In the genomic region with DNA sequence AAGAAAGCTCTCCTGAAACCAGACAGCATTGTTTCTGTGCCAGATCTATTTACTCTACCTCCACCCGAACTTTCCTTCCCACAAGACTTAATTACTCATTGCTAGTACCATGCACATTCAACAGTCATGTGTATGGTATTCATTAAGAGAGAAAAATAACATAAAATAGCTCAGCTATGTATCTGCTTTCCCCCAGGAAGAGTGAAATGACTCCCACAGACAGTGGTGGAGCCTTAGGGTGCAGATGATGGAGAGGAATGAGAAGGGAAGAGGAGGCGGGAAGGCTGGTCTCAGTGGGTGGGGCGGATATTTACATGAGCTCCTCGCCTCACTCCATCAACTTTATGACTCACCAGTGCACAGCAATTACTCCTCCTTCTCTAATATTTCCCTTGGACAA, we compare ENCODE assay signal across 11 cellular contexts.
DNase-seq lines count a peak whose midpoint lies in the region; ATAC-seq and TF ChIP-seq lines count a peak whose summit lies in the region.
"Had no signal": no experiment of that assay in that cellular context is flagged by ENCODE, and none has a peak within 500 bp of the region (broad histone marks: within the 10 kb centered on the region; RNA-seq: fewer than 3 reads in every experiment).

No MANE protein-coding gene starts in this region.

- H3K27ac ChIP-seq in PC-3 (ENCODE audit: low read length) = peak overlapping the region; percentile 67
- H3K27ac ChIP-seq in smooth muscle cell (ENCODE audit: low read depth) = peak overlapping the region; percentile 60
- no peak overlapping the region for H3K27ac ChIP-seq in caudate nucleus (ENCODE audit: low read depth, low read length)
- H3K27ac ChIP-seq in neuronal stem cell (replicated peaks; ENCODE audit: low read length) = no peak overlapping the region
- H3K27ac ChIP-seq: 22Rv1, psoas muscle had no signal

- POLR2A ChIA-PET in PC-3 (lab: Charles Lee; ENCODE audit: unreplicated experiment) = interaction anchor here (0.5 kb wide), 1 partner anchor 343 kb away, joined by 6 read pairs; no protein-coding TSS in a partner anchor

- no peak overlapping the region for H4K8ac ChIP-seq in neuronal stem cell (ENCODE audit: low read depth, low read length)

- no peaks in the 10 kb centered on the region for H3K36me3 ChIP-seq in PC-3 (ENCODE audit: low read depth, low read length)
- no peaks in the 10 kb centered on the region for H3K36me3 ChIP-seq in smooth muscle cell (ENCODE audit: low read depth)
- no peaks in the 10 kb centered on the region for H3K36me3 ChIP-seq in neuronal stem cell (replicated peaks in 1 of 2; ENCODE audit: control insufficient read depth in 2 of 2, insufficient read depth in 2 of 2, low read length in 2 of 2)

- peaks cover 4% of the 10 kb centered on the region for H3F3A ChIP-seq in PC-3 (ENCODE audit: low read length, unreplicated experiment)
- peaks cover 7% of the 10 kb centered on the region for H3F3A ChIP-seq in smooth muscle cell (ENCODE audit: low read depth)

- intact Hi-C loops in PC-3 (cut with micrococcal nuclease) = loop anchor here (10.0 kb wide), 1 partner anchor 153 kb away; no protein-coding TSS in a partner anchor
- intact Hi-C loops in activated naive CD4-positive, alpha-beta T cell treated with anti-CD3 and anti-CD28 coated beads for 36 hours (cut with micrococcal nuclease) = no loop called here

- H3K4me1 ChIP-seq in PC-3 (ENCODE audit: insufficient read depth, low read length) (peaks cover 17% of the 10 kb centered on the region), smooth muscle cell (ENCODE audit: low read depth) (no peaks in the 10 kb centered on the region), neuronal stem cell (ENCODE audit: control insufficient read depth in 2 of 2, insufficient read depth in 1 of 2, low read depth in 1 of 2, low read length in 2 of 2) (no peaks in the 10 kb centered on the region)

- no peak overlapping the region for H4K91ac ChIP-seq in neuronal stem cell (ENCODE audit: low read depth, low read length, poor library complexity)

- H3K14ac ChIP-seq in neuronal stem cell (ENCODE audit: low read length) = no peak overlapping the region

- H3K27ac Mint-ChIP-seq in activated naive CD4-positive, alpha-beta T cell treated with anti-CD3 and anti-CD28 coated beads for 36 hours = no peak overlapping the region

- no peak overlapping the region for H3K4me3 Mint-ChIP-seq in activated naive CD4-positive, alpha-beta T cell treated with anti-CD3 and anti-CD28 coated beads for 36 hours

- H2BK12ac ChIP-seq in neuronal stem cell (ENCODE audit: low read length) = no peak overlapping the region

- no peak overlapping the region for H2AK5ac ChIP-seq in neuronal stem cell (ENCODE audit: low read depth, low read length)

- peak overlapping the region; percentile 60 for H2AFZ ChIP-seq in PC-3 (ENCODE audit: low read length)
- no peak overlapping the region for H2AFZ ChIP-seq in smooth muscle cell (ENCODE audit: low read depth)
- H2AFZ ChIP-seq in neuronal stem cell (ENCODE audit: low read length) = no peak overlapping the region

- H3K36me3 Mint-ChIP-seq in activated naive CD4-positive, alpha-beta T cell treated with anti-CD3 and anti-CD28 coated beads for 36 hours (ENCODE audit: low read depth) = no peaks in the 10 kb centered on the region

- H3K9me3 Mint-ChIP-seq in activated naive CD4-positive, alpha-beta T cell treated with anti-CD3 and anti-CD28 coated beads for 36 hours = peaks cover 6% of the 10 kb centered on the region

- H4K20me1 ChIP-seq in PC-3 (ENCODE audit: low read length) (no peaks in the 10 kb centered on the region), smooth muscle cell (ENCODE audit: low read depth) (no peaks in the 10 kb centered on the region)

- peak; percentile 94 for ATAC-seq in PC-3
- ATAC-seq: psoas muscle had no signal

- H3K79me1 ChIP-seq in neuronal stem cell (ENCODE audit: low read depth, low read length) = no peaks in the 10 kb centered on the region

- H3K4ac ChIP-seq in neuronal stem cell (ENCODE audit: low read length) = no peak overlapping the region

- BruUV-seq in PC-3 (replicated peaks; lab: Mats Ljungman, UMichigan) = no TSS peak

- no peaks in the 10 kb centered on the region for H3K9me3 ChIP-seq in PC-3 (ENCODE audit: low read length)
- H3K9me3 ChIP-seq in smooth muscle cell (replicated peaks; ENCODE audit: low read depth) = no peaks in the 10 kb centered on the region
- H3K9me3 ChIP-seq in neuronal stem cell (replicated peaks in 1 of 2; ENCODE audit: control insufficient read depth in 2 of 2, insufficient read depth in 1 of 2, low read depth in 1 of 2, low read length in 2 of 2) = no peaks in the 10 kb centered on the region
- H3K9me3 ChIP-seq: psoas muscle had no signal

- no peak overlapping the region for H3K9ac ChIP-seq in PC-3 (ENCODE audit: low read length)
- no peak overlapping the region for H3K9ac ChIP-seq in smooth muscle cell (ENCODE audit: low read depth)
- H3K9ac ChIP-seq in neuronal stem cell (ENCODE audit: low read depth, low read length, poor library complexity) = no peak overlapping the region

- no peak overlapping the region for H2BK15ac ChIP-seq in neuronal stem cell (ENCODE audit: low read length)

- H3K27me3 ChIP-seq in PC-3 (ENCODE audit: low read length) = no peaks in the 10 kb centered on the region
- H3K27me3 ChIP-seq in smooth muscle cell (ENCODE audit: low read depth) = no peaks in the 10 kb centered on the region
- H3K27me3 ChIP-seq in neuronal stem cell (ENCODE audit: control insufficient read depth in 3 of 3, insufficient read depth in 3 of 3, low read depth in 1 of 3, low read length in 3 of 3) = no peaks in the 10 kb centered on the region

- no peak overlapping the region for H3K18ac ChIP-seq in neuronal stem cell (ENCODE audit: low read length)

- H3K4me2 ChIP-seq in PC-3 (ENCODE audit: low read length) (peak overlapping the region; percentile 77), smooth muscle cell (no peak overlapping the region), neuronal stem cell (ENCODE audit: insufficient read depth, low read length, poor library complexity, severe bottlenecking) (no peak overlapping the region)

- CTCF ChIA-PET in PC-3 (lab: Charles Lee) = interaction anchor here (0.5 kb wide), 1 partner anchor 92 kb away, joined by 4 read pairs; no protein-coding TSS in a partner anchor
- CTCF ChIA-PET in activated naive CD4-positive, alpha-beta T cell treated with anti-CD3 and anti-CD28 coated beads for 36 hours (lab: Charles Lee) = no interaction called here

- H3K4me3 ChIP-seq in PC-3 (ENCODE audit: low read length) (peak overlapping the region; percentile 31; the same call in 1 of the 2 replicates), smooth muscle cell (no peak overlapping the region), neuronal stem cell (ENCODE audit: low read length in 2 of 2) (no peak overlapping the region)
- H3K4me3 ChIP-seq: psoas muscle had no signal

- H3K79me2 ChIP-seq in PC-3 (ENCODE audit: low read length) = no peaks in the 10 kb centered on the region
- no peaks in the 10 kb centered on the region for H3K79me2 ChIP-seq in smooth muscle cell (ENCODE audit: low read depth)

- H3K4me1 Mint-ChIP-seq in activated naive CD4-positive, alpha-beta T cell treated with anti-CD3 and anti-CD28 coated beads for 36 hours (ENCODE audit: low read depth) = no peaks in the 10 kb centered on the region

- H2BK120ac ChIP-seq in neuronal stem cell (ENCODE audit: low read depth, low read length) = no peak overlapping the region

- H3K27me3 Mint-ChIP-seq in activated naive CD4-positive, alpha-beta T cell treated with anti-CD3 and anti-CD28 coated beads for 36 hours (ENCODE audit: low read depth) = peaks cover 10% of the 10 kb centered on the region

- no peak overlapping the region for H3K23ac ChIP-seq in neuronal stem cell (ENCODE audit: low read depth, low read length, poor library complexity)

- no peaks in the 10 kb centered on the region for H3K9me2 ChIP-seq in PC-3 (replicated peaks; ENCODE audit: low read length)

- H2BK5ac ChIP-seq in neuronal stem cell (ENCODE audit: low read length) = no peak overlapping the region

- WGBS in smooth muscle cell (ENCODE audit: low lambda C conversion rate) = 34% methylated on average over 4 of the region's 4 CpGs
- no CpG with 5 or more reads among the region's 4 CpGs for WGBS in neuronal stem cell (ENCODE audit: extremely low coverage in 2 of 2, insufficient read length in 2 of 2, insufficient replicate concordance in 1 of 2), 2 donors

- DNase-seq in DMS 273 (lab: John Stamatoyannopoulos, UW; ENCODE audit: unreplicated experiment) (peak; percentile 28), DMS 273 treated with DMSO at 0.1 percent for 48 hours (lab: John Stamatoyannopoulos, UW) (no peak), PC-3 (peak; percentile 85), fibroblast of gingiva (ENCODE audit: low read depth) (peak; percentile 9), smooth muscle cell (lab: John Stamatoyannopoulos, UW; ENCODE audit: unreplicated experiment) (no peak), caudate nucleus (lab: John Stamatoyannopoulos, UW) (no peak), neuronal stem cell (ENCODE audit: low spot score) (no peak)
- DNase-seq in activated naive CD4-positive, alpha-beta T cell treated with anti-CD3 and anti-CD28 coated beads for 36 hours = no peak
- DNase-seq: NCI-H1048, psoas muscle had no signal

- TF ChIP-seq CTCF in PC-3 (conservative IDR thresholded peaks at IDR 0.05; ENCODE audit: low read depth, low read length) = no peak
- TF ChIP-seq CTCF in smooth muscle cell (IDR thresholded peaks at IDR 0.05; ENCODE audit: borderline replicate concordance, insufficient read depth, poor library complexity, severe bottlenecking) = no peak

Comparison
In these comparisons a context has a peak if more than half of its experiments do, and no peak if none do; other contexts are left out.
1. DNase-seq: peak in DMS 273 (single experiment), PC-3 (single experiment) and fibroblast of gingiva (single experiment); none in DMS 273 treated with DMSO at 0.1 percent for 48 hours (single experiment), smooth muscle cell (single experiment), caudate nucleus (0 of 61), neuronal stem cell (single experiment) and activated naive CD4-positive, alpha-beta T cell treated with anti-CD3 and anti-CD28 coated beads for 36 hours (single experiment).
2. H3K27ac ChIP-seq: peak in PC-3 (single experiment) and smooth muscle cell (single experiment); none in caudate nucleus (single experiment) and neuronal stem cell (single experiment).